Comparison of ENCODE assay signal across 8 cellular contexts in the genomic region with DNA sequence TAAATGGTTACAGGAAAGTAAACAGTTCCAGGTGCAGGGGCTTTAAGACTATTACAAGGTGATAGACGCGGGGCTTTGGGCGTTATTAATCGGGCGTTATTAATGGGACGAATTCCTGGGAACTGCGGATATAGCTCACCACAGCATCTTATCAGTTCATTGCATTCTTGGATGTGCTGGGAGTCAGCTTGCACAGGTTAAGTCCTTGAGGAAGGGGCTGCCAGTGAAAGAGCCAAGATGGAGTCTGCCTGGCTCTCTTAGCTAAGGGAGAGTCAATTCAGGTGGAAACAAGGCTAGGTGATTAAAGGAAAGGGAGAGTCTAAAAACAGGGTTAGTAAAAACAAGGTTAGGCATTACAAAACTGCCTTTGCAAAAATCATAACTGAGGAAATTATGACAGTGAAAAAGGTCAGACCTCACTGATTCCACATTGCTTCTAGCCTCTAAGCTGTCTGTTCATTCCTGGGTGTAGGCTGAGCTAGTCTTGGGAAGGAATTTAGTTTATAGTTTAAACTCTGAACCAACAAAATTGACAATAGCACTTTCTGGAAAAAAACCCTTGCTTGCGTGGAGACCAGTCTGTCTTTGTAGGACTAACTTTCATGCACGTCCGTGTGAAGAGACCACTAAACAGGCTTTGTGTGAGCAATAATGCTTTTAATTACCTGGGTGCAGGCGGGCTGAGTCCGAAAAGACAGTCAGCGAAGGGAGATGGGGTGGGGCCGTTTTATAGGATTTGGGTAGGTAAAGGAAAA.
DNase-seq lines count a peak whose midpoint lies in the region; ATAC-seq, FAIRE-seq and TF ChIP-seq lines count a peak whose summit lies in the region.
"Not testable (repeated sequence)": the region's sequence is repeated elsewhere in the genome, so short reads cannot be mapped to it uniquely, and the experiment has no call there.

No MANE protein-coding gene starts in this region.

- POLR2A ChIA-PET in WTC11 (lab: Charles Lee), result not testable (repeated sequence)

- H3K27ac Mint-ChIP-seq in WTC11, result peak overlapping the region; percentile 96
- peak overlapping the region; percentile 52 for H3K27ac Mint-ChIP-seq in neural crest cell (ENCODE audit: unreplicated experiment)
- H3K27ac Mint-ChIP-seq in stimulated activated naive CD8-positive, alpha-beta T cell treated with anti-CD3 and anti-CD28 coated beads, Interleukin-15, Interleukin-2, amounts not matched to agents 100 ng/mL and 50 ng/mL, for 24 hours, result peak overlapping the region; percentile 28

- CTCF ChIA-PET in WTC11 (lab: Charles Lee), result interaction anchor here (1.0 kb wide), 1 partner anchor 44 kb away, joined by 3 read pairs; no protein-coding TSS in a partner anchor

- H3K4me3 Mint-ChIP-seq in WTC11; neural crest cell; stimulated activated naive CD8-positive, alpha-beta T cell treated with anti-CD3 and anti-CD28 coated beads, Interleukin-15, Interleukin-2, amounts not matched to agents 100 ng/mL and 50 ng/mL, for 24 hours: not testable (repeated sequence)

- not testable (repeated sequence) for H2BK12ac ChIP-seq in mesenchymal stem cell (ENCODE audit: low read length in 2 of 2)

- not testable (repeated sequence) for H3K4ac ChIP-seq in mesenchymal stem cell (ENCODE audit: low read depth in 1 of 2, low read length in 2 of 2)

- not testable (repeated sequence) for H3K23ac ChIP-seq in mesenchymal stem cell (ENCODE audit: low read length in 2 of 2)

- H3K9ac ChIP-seq in BLaER1 (peak overlapping the region; percentile 98), Karpas-422 (ENCODE audit: low read length) (peak overlapping the region; percentile 84)
- H3K9ac ChIP-seq in mesenchymal stem cell (ENCODE audit: low read length), result not testable (repeated sequence)

- peak overlapping the region; percentile 98 for H3K27ac ChIP-seq in BLaER1
- H3K27ac ChIP-seq in Karpas-422 (ENCODE audit: low read length), result peak overlapping the region; percentile 99
- H3K27ac ChIP-seq in mesenchymal stem cell (ENCODE audit: low read length, poor library complexity, severe bottlenecking), result not testable (repeated sequence)

- WGBS in mesenchymal stem cell, result 70% methylated on average over 14 of the region's 14 CpGs

- H3K36me3 Mint-ChIP-seq in WTC11, result peaks cover 30% of the 10 kb centered on the region
- not testable (repeated sequence) for H3K36me3 Mint-ChIP-seq in neural crest cell (ENCODE audit: low read depth); stimulated activated naive CD8-positive, alpha-beta T cell treated with anti-CD3 and anti-CD28 coated beads, Interleukin-15, Interleukin-2, amounts not matched to agents 100 ng/mL and 50 ng/mL, for 24 hours (ENCODE audit: low read depth)

- not testable (repeated sequence) for H3K18ac ChIP-seq in mesenchymal stem cell (ENCODE audit: low read depth in 1 of 2, low read length in 2 of 2)

- not testable (repeated sequence) for H3K9me3 ChIP-seq in BLaER1; Karpas-422 (ENCODE audit: low read length)
- H3K9me3 ChIP-seq in mesenchymal stem cell (ENCODE audit: control insufficient read depth, low read length), result peaks cover 11% of the 10 kb centered on the region

- H3K4me2 ChIP-seq in BLaER1 (peak overlapping the region; percentile 93), Karpas-422 (ENCODE audit: low read depth, low read length, poor library complexity, severe bottlenecking) (peak overlapping the region; percentile 90)
- H3K4me2 ChIP-seq in mesenchymal stem cell (ENCODE audit: low read length, poor library complexity, severe bottlenecking), result not testable (repeated sequence)

- peaks cover 61% of the 10 kb centered on the region for H3K79me2 ChIP-seq in Karpas-422 (ENCODE audit: low read length)

- not testable (repeated sequence) for H2AFZ ChIP-seq in Karpas-422 (ENCODE audit: low read length); mesenchymal stem cell (ENCODE audit: low read depth, low read length)

- not testable (repeated sequence) for H2BK5ac ChIP-seq in mesenchymal stem cell (ENCODE audit: low read depth, low read length, poor library complexity, severe bottlenecking)

- H3K4me3 ChIP-seq in BLaER1, result peak overlapping the region; percentile 89
- H3K4me3 ChIP-seq in Karpas-422 (ENCODE audit: low read length), result peak overlapping the region; percentile 68
- H3K4me3 ChIP-seq in fibroblast of villous mesenchyme (ENCODE audit: low read depth, low read length); mesenchymal stem cell (ENCODE audit: insufficient read depth in 1 of 2, low read depth in 1 of 2, low read length in 2 of 2): not testable (repeated sequence)

- H3K27me3 Mint-ChIP-seq in WTC11 (ENCODE audit: low read depth); neural crest cell (ENCODE audit: low read depth); stimulated activated naive CD8-positive, alpha-beta T cell treated with anti-CD3 and anti-CD28 coated beads, Interleukin-15, Interleukin-2, amounts not matched to agents 100 ng/mL and 50 ng/mL, for 24 hours: not testable (repeated sequence)

- H3K14ac ChIP-seq in mesenchymal stem cell (ENCODE audit: low read length in 2 of 2), result not testable (repeated sequence)

- not testable (repeated sequence) for H4K91ac ChIP-seq in mesenchymal stem cell (ENCODE audit: low read length)

- DNase-seq in GM19239 (ENCODE audit: insufficient read length, low spot score); WTC11 (ENCODE audit: low spot score); neural crest cell (ENCODE audit: low read depth, low spot score): not testable (repeated sequence)
- DNase-seq in Karpas-422 (peak; percentile 67), fibroblast of villous mesenchyme (ENCODE audit: low read depth) (peak; percentile 49), mesenchymal stem cell (peak; percentile 1)

- H3K27me3 ChIP-seq in BLaER1; Karpas-422 (ENCODE audit: low read length): not testable (repeated sequence)
- H3K27me3 ChIP-seq in mesenchymal stem cell (ENCODE audit: control insufficient read depth in 1 of 2, insufficient read depth in 1 of 2, low read length in 2 of 2), result peaks cover 20 to 24% of the 10 kb centered on the region in 2 experiments

- TF ChIP-seq CTCF in WTC11 (IDR thresholded peaks at IDR 0.05); fibroblast of villous mesenchyme (IDR thresholded peaks at IDR 0.05; ENCODE audit: insufficient read depth, low read depth, low read length); neural crest cell (conservative IDR thresholded peaks at IDR 0.05): not testable (repeated sequence)

- peaks cover 25% of the 10 kb centered on the region for H3K9me3 Mint-ChIP-seq in WTC11
- H3K9me3 Mint-ChIP-seq in neural crest cell; stimulated activated naive CD8-positive, alpha-beta T cell treated with anti-CD3 and anti-CD28 coated beads, Interleukin-15, Interleukin-2, amounts not matched to agents 100 ng/mL and 50 ng/mL, for 24 hours: not testable (repeated sequence)

- peak; percentile 58 for FAIRE-seq in GM19239 (lab: Jason Lieb, UNC)

- not testable (repeated sequence) for H4K20me1 ChIP-seq in BLaER1; Karpas-422 (ENCODE audit: insufficient read depth, low read depth, low read length)

- H2AK5ac ChIP-seq in mesenchymal stem cell (ENCODE audit: low read length, severe bottlenecking), result not testable (repeated sequence)

- not testable (repeated sequence) for H3K9me2 ChIP-seq in Karpas-422 (replicated peaks; ENCODE audit: insufficient read depth, low read length)

- not testable (repeated sequence) for H4K8ac ChIP-seq in mesenchymal stem cell (ENCODE audit: low read length)

- H3K4me1 ChIP-seq in BLaER1 (peaks cover 43% of the 10 kb centered on the region), Karpas-422 (ENCODE audit: low read length) (peaks cover 95% of the 10 kb centered on the region)
- H3K4me1 ChIP-seq in mesenchymal stem cell (ENCODE audit: control insufficient read depth, insufficient read depth, low read depth, low read length), result not testable (repeated sequence)

- H2BK15ac ChIP-seq in mesenchymal stem cell (ENCODE audit: low read depth, poor library complexity, severe bottlenecking), result not testable (repeated sequence)

- H2BK120ac ChIP-seq in mesenchymal stem cell (ENCODE audit: low read depth, low read length), result not testable (repeated sequence)

- H3K79me1 ChIP-seq in mesenchymal stem cell (replicated peaks; ENCODE audit: low read length, poor library complexity, severe bottlenecking), result not testable (repeated sequence)

- peaks cover 41% of the 10 kb centered on the region for H3K36me3 ChIP-seq in BLaER1
- not testable (repeated sequence) for H3K36me3 ChIP-seq in Karpas-422 (ENCODE audit: insufficient read depth, low read length); mesenchymal stem cell (ENCODE audit: control insufficient read depth in 1 of 2, insufficient read depth in 2 of 2, low read depth in 1 of 2, low read length in 2 of 2)

- H3K4me1 Mint-ChIP-seq in WTC11 (peaks cover 69% of the 10 kb centered on the region), neural crest cell (peaks cover 21% of the 10 kb centered on the region)
- not testable (repeated sequence) for H3K4me1 Mint-ChIP-seq in stimulated activated naive CD8-positive, alpha-beta T cell treated with anti-CD3 and anti-CD28 coated beads, Interleukin-15, Interleukin-2, amounts not matched to agents 100 ng/mL and 50 ng/mL, for 24 hours (ENCODE audit: low read depth)

- ATAC-seq in WTC11, result not testable (repeated sequence)

Comparison
In these comparisons a context has a peak if more than half of its experiments do, and no peak if none do; other contexts are left out.
1. H3K27ac Mint-ChIP-seq: peak in every context shown above with its lines; median percentile 96 in WTC11; 52 in neural crest cell; 28 in stimulated activated naive CD8-positive, alpha-beta T cell treated with anti-CD3 and anti-CD28 coated beads, Interleukin-15, Interleukin-2, amounts not matched to agents 100 ng/mL and 50 ng/mL, for 24 hours.